1 cellular context compared by ENCODE assay signal in the genomic region with DNA sequence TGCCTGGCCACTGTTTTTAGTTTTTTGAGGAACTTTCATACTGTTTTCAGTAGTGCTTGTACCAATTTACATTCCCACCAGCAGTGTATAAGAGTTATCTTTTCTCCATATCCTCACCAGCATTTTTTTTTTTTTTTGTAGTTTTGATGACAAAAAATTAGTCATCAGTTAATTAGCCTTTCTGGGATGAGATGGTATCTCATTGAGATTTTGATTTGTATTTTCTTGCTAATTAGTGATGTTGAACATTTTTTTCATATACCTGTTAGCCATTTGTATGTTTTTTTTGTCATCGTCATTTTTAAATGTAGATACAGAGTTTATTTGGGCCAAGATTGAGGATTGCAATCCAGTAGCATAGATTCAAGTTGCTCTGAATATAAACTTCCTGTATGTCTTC.
TF ChIP-seq lines count a peak whose summit lies in the region.

No MANE protein-coding gene starts in this region.

TF ChIP-seq in K562, 482 proteins besides CTCF, POLR2A, EP300 and RAD21:
- TF ChIP-seq CHCHD3 (CRISPR knock-in tag; IDR thresholded peaks at IDR 0.05) (no peak), FOSL1 (tag; conservative IDR thresholded peaks at IDR 0.05) (peak; percentile 53)
- TF ChIP-seq, protein P1, sequence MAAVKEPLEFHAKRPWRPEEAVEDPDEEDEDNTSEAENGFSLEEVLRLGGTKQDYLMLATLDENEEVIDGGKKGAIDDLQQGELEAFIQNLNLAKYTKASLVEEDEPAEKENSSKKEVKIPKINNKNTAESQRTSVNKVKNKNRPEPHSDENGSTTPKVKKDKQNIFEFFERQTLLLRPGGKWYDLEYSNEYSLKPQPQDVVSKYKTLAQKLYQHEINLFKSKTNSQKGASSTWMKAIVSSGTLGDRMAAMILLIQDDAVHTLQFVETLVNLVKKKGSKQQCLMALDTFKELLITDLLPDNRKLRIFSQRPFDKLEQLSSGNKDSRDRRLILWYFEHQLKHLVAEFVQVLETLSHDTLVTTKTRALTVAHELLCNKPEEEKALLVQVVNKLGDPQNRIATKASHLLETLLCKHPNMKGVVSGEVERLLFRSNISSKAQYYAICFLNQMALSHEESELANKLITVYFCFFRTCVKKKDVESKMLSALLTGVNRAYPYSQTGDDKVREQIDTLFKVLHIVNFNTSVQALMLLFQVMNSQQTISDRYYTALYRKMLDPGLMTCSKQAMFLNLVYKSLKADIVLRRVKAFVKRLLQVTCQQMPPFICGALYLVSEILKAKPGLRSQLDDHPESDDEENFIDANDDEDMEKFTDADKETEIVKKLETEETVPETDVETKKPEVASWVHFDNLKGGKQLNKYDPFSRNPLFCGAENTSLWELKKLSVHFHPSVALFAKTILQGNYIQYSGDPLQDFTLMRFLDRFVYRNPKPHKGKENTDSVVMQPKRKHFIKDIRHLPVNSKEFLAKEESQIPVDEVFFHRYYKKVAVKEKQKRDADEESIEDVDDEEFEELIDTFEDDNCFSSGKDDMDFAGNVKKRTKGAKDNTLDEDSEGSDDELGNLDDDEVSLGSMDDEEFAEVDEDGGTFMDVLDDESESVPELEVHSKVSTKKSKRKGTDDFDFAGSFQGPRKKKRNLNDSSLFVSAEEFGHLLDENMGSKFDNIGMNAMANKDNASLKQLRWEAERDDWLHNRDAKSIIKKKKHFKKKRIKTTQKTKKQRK (IDR thresholded peaks at IDR 0.05; ENCODE audit: borderline replicate concordance, low read depth, low read length) = no peak
TF ChIP-seq in K562: peak in this region for 1.
